15 cellular contexts compared by ENCODE assay signal in genomic region chr1:243434594-243434993, GRCh38.
DNase-seq lines count a peak whose midpoint lies in the region; ATAC-seq and TF ChIP-seq lines count a peak whose summit lies in the region.
"Had no signal": no experiment of that assay in that cellular context is flagged by ENCODE, and none has a peak within 500 bp of the region (broad histone marks: within the 10 kb centered on the region; RNA-seq: fewer than 3 reads in every experiment).

No MANE protein-coding gene starts in this region.

- peak; percentile 88 for DNase-seq in DMS 273 (lab: John Stamatoyannopoulos, UW; ENCODE audit: unreplicated experiment)
- DNase-seq in astrocyte of the hippocampus (ENCODE audit: low read depth, low spot score), result peak; percentile 51
- DNase-seq in mesenchymal stem cell, result peak; percentile 31
- no peak for DNase-seq in activated naive CD8-positive, alpha-beta T cell treated with anti-CD3 and anti-CD28 coated beads for 36 hours
- DNase-seq: DMS53, HFFc6, NCI-H1048, NCI-H1436 treated with DMSO at 0.1 percent for 48 hours, NCI-H526 treated with DMSO at 0.1 percent for 48 hours, RPMI8226 had no signal

- H3K9ac ChIP-seq in mesenchymal stem cell (ENCODE audit: low read length), result no peak overlapping the region
- H3K9ac ChIP-seq: KMS-11 had no signal

- no peak overlapping the region for H4K91ac ChIP-seq in mesenchymal stem cell (ENCODE audit: low read length)

- no peak overlapping the region for H2BK12ac ChIP-seq in mesenchymal stem cell (ENCODE audit: low read length in 2 of 2)

- H3K27ac Mint-ChIP-seq in activated naive CD8-positive, alpha-beta T cell treated with anti-CD3 and anti-CD28 coated beads for 36 hours, result no peak overlapping the region
- H3K27ac Mint-ChIP-seq: HFFc6 had no signal

- no peak overlapping the region for H3K23ac ChIP-seq in mesenchymal stem cell (ENCODE audit: low read length in 2 of 2)

- H3K18ac ChIP-seq in mesenchymal stem cell (ENCODE audit: low read depth in 1 of 2, low read length in 2 of 2), result no peak overlapping the region

- no peaks in the 10 kb centered on the region for H3K27me3 Mint-ChIP-seq in activated naive CD8-positive, alpha-beta T cell treated with anti-CD3 and anti-CD28 coated beads for 36 hours

- TF ChIP-seq CTCF in HEK293 (tag by site-specific recombination; IDR thresholded peaks at IDR 0.05), result no peak

- WGBS in mesenchymal stem cell, result 66% methylated on average over 1 of the region's 2 CpGs

- H3K79me1 ChIP-seq in mesenchymal stem cell (replicated peaks; ENCODE audit: low read length, poor library complexity, severe bottlenecking), result peaks cover 5% of the 10 kb centered on the region

- peaks cover 4% of the 10 kb centered on the region for H3K36me3 Mint-ChIP-seq in activated naive CD8-positive, alpha-beta T cell treated with anti-CD3 and anti-CD28 coated beads for 36 hours

- H3K9me3 ChIP-seq in HEK293 (ENCODE audit: control insufficient read depth, insufficient read depth, low read depth, low read length), result no peaks in the 10 kb centered on the region
- H3K9me3 ChIP-seq in mesenchymal stem cell (ENCODE audit: control insufficient read depth, low read length), result no peaks in the 10 kb centered on the region

- CTCF ChIA-PET in HEK293 (lab: Yijun Ruan, JAX), result interaction anchor here (0.6 kb wide), 1 partner anchor 594 kb away, joined by 3 read pairs; no protein-coding TSS in a partner anchor

- H3K27ac ChIP-seq in HEK293 (ENCODE audit: extremely low read depth, low read depth, low read length) (no peak overlapping the region), mesenchymal stem cell (ENCODE audit: low read length, poor library complexity, severe bottlenecking) (no peak overlapping the region)
- H3K27ac ChIP-seq: KMS-11 had no signal

- H3K36me3 ChIP-seq in HEK293 (ENCODE audit: control insufficient read depth in 2 of 2, insufficient read depth in 1 of 2, low read length in 2 of 2) (no peaks in the 10 kb centered on the region; a peak in 1 of 3 replicates), mesenchymal stem cell (ENCODE audit: control insufficient read depth in 1 of 2, insufficient read depth in 2 of 2, low read depth in 1 of 2, low read length in 2 of 2) (peaks cover 0 to 77% of the 10 kb centered on the region in 2 experiments)

- H3K4ac ChIP-seq in mesenchymal stem cell (ENCODE audit: low read depth in 1 of 2, low read length in 2 of 2), result no peak overlapping the region

- no peak overlapping the region for H3K4me3 Mint-ChIP-seq in activated naive CD8-positive, alpha-beta T cell treated with anti-CD3 and anti-CD28 coated beads for 36 hours
- H3K4me3 Mint-ChIP-seq: CD14-positive monocyte, HFFc6 had no signal

- no peak overlapping the region for H4K8ac ChIP-seq in mesenchymal stem cell (ENCODE audit: low read length)

- H3K4me1 Mint-ChIP-seq in activated naive CD8-positive, alpha-beta T cell treated with anti-CD3 and anti-CD28 coated beads for 36 hours, result no peaks in the 10 kb centered on the region

- H2BK120ac ChIP-seq in mesenchymal stem cell (ENCODE audit: low read depth, low read length), result no peak overlapping the region

- H3K9me3 Mint-ChIP-seq in activated naive CD8-positive, alpha-beta T cell treated with anti-CD3 and anti-CD28 coated beads for 36 hours, result no peaks in the 10 kb centered on the region
- H3K9me3 Mint-ChIP-seq: HFFc6 had no signal

- POLR2A ChIA-PET in HEK293 (lab: Yijun Ruan, JAX), result no interaction called here

- H2AK5ac ChIP-seq in mesenchymal stem cell (ENCODE audit: low read length, severe bottlenecking), result peak overlapping the region; percentile 44

- ATAC-seq in HG02759 (IDR thresholded peaks at IDR 0.05; ENCODE audit: unreplicated experiment) (no peak), GM19328 (IDR thresholded peaks at IDR 0.05; ENCODE audit: unreplicated experiment) (no peak)

- H3K27me3 ChIP-seq in mesenchymal stem cell (ENCODE audit: control insufficient read depth in 1 of 2, insufficient read depth in 1 of 2, low read length in 2 of 2), result no peaks in the 10 kb centered on the region

- H3K4me2 ChIP-seq in mesenchymal stem cell (ENCODE audit: low read length, poor library complexity, severe bottlenecking), result no peak overlapping the region
- H3K4me2 ChIP-seq: KMS-11 had no signal

- no peak overlapping the region for H2BK5ac ChIP-seq in mesenchymal stem cell (ENCODE audit: low read depth, low read length, poor library complexity, severe bottlenecking)

- H3K14ac ChIP-seq in mesenchymal stem cell (ENCODE audit: low read length in 2 of 2), result no peak overlapping the region

- H2AFZ ChIP-seq in mesenchymal stem cell (ENCODE audit: low read depth, low read length), result no peak overlapping the region

- H3K4me3 ChIP-seq in HEK293 (ENCODE audit: low read depth, low read length) (no peak overlapping the region), mesenchymal stem cell (ENCODE audit: insufficient read depth in 1 of 2, low read depth in 1 of 2, low read length in 2 of 2) (no peak overlapping the region)

- no peak overlapping the region for H2BK15ac ChIP-seq in mesenchymal stem cell (ENCODE audit: low read depth, poor library complexity, severe bottlenecking)

- H3K4me1 ChIP-seq in HEK293 (ENCODE audit: control insufficient read depth, insufficient read depth, low read length) (peaks cover 19% of the 10 kb centered on the region), mesenchymal stem cell (ENCODE audit: control insufficient read depth, insufficient read depth, low read depth, low read length) (peaks cover 5% of the 10 kb centered on the region)

TF ChIP-seq in HEK293, 187 proteins besides CTCF, POLR2A, EP300 and RAD21:
- peak; percentile 71 for TF ChIP-seq WT1 (tag by site-specific recombination; IDR thresholded peaks at IDR 0.05)
- TF ChIP-seq EGR2 (tag by site-specific recombination; IDR thresholded peaks at IDR 0.05; ENCODE audit: low read depth), result peak; percentile 37; the same call in 1 of the 2 replicates
- no peak for TF ChIP-seq ZNF558 (tag by site-specific recombination; IDR thresholded peaks at IDR 0.05)
- no peak for TF ChIP-seq KLF16 (tag by site-specific recombination; IDR thresholded peaks at IDR 0.05)
- peak; percentile 37; the same call in 1 of the 2 replicates for TF ChIP-seq ZFHX2 (tag by site-specific recombination; conservative IDR thresholded peaks at IDR 0.05)
- TF ChIP-seq GLIS1 (tag by site-specific recombination; IDR thresholded peaks at IDR 0.05), result peak; percentile 71
- peak; percentile 97 for TF ChIP-seq ZNF549 (tag by site-specific recombination; IDR thresholded peaks at IDR 0.05)
